In genomic region chr7:44335184-44335583, GRCh38 we compare ENCODE assay signal across 35 cellular contexts. TPM values are rescaled to one million over a fixed set of nuclear protein-coding genes. Genes with fewer than 3 reads are reported as not detected.
"Had no signal": no experiment of that assay in that cellular context is flagged by ENCODE, and none has a peak within 500 bp of the region (broad histone marks: within the 10 kb centered on the region; RNA-seq: fewer than 3 reads in every experiment).

No MANE protein-coding gene starts in this region.

- DNase-seq: activated B cell treated with CpG ODN at 0.5 μM for 24 hours; activated CD4-positive, alpha-beta memory T cell treated with anti-CD3 and anti-CD28 coated beads for 36 hours; activated CD4-positive, alpha-beta T cell treated with anti-CD3 and anti-CD28 coated beads for 4 hours; activated CD4-positive, alpha-beta T cell treated with anti-CD3 and anti-CD28 coated beads, Interleukin-2, amount 10 ng/mL, durations not matched to agents 24 days and 14 days; activated CD4-positive, alpha-beta T cell treated with anti-CD3 and anti-CD28 coated beads, Interleukin-2, amount 50 U/mL, for 1 hour; activated CD4-positive, alpha-beta T cell treated with anti-CD3 and anti-CD28 coated beads, Interleukin-2, amount 50 U/mL, for 4 hours; activated CD4-positive, CD25-positive, alpha-beta regulatory T cell treated with anti-CD3 and anti-CD28 coated beads, Interleukin-2, amount 50 U/mL, for 72 hours; activated CD8-positive, alpha-beta memory T cell treated with anti-CD3 and anti-CD28 coated beads, Interleukin-2, amount 50 U/mL, for 4 hours; activated CD8-positive, alpha-beta T cell treated with anti-CD3 and anti-CD28 coated beads for 36 hours; activated effector memory CD4-positive, alpha-beta T cell treated with Interleukin-2 at 50 U/mL for 16 hours; activated gamma-delta T cell; activated naive CD4-positive, alpha-beta T cell treated with anti-CD3 and anti-CD28 coated beads, Interleukin-2, amount 10 ng/mL, durations not matched to agents 7 days and 5 days; activated naive CD4-positive, alpha-beta T cell treated with Interleukin-2 at 50 U/mL for 16 hours; activated naive CD8-positive, alpha-beta T cell treated with anti-CD3 and anti-CD28 coated beads, Interleukin-2, amount 10 ng/mL, durations not matched to agents 7 days and 5 days; activated naive CD8-positive, alpha-beta T cell treated with anti-CD3 and anti-CD28 coated beads, Interleukin-2, amount 50 U/mL, for 24 hours; activated T-cell treated with anti-CD3 and anti-CD28 coated beads for 4 hours; activated T-cell treated with anti-CD3 and anti-CD28 coated beads, Interleukin-2, amount 50 U/mL, for 1 hour; activated T-cell treated with anti-CD3 and anti-CD28 coated beads, Interleukin-2, amount 50 U/mL, for 4 hours; activated T-cell treated with anti-CD3 and anti-CD28 coated beads, Interleukin-2, amount 50 U/mL, for 72 hours; anterior cingulate cortex; central memory CD4-positive, alpha-beta T cell; SW 1271; T-helper 1 cell; T-helper 2 cell; T-helper 9 cell had no signal

- H3K36me3 ChIP-seq: ascending aorta, cardiac muscle cell had no signal

- H3K4me1 Mint-ChIP-seq: activated CD4-positive, alpha-beta T cell treated with anti-CD3 and anti-CD28 coated beads, Interleukin-2, amount 10 ng/mL, durations not matched to agents 24 days and 14 days; activated naive CD4-positive, alpha-beta T cell treated with anti-CD3 and anti-CD28 coated beads, Interleukin-2, amount 10 ng/mL, durations not matched to agents 7 days and 5 days; activated naive CD4-positive, alpha-beta T cell treated with anti-CD3 and anti-CD28 coated beads, Interleukin-2, amount 50 U/mL, for 24 hours; activated naive CD8-positive, alpha-beta T cell treated with anti-CD3 and anti-CD28 coated beads, Interleukin-2, amount 10 ng/mL, durations not matched to agents 7 days and 5 days had no signal

- ATAC-seq: activated CD8-positive, alpha-beta T cell treated with anti-CD3 and anti-CD28 coated beads for 36 hours; activated T-cell treated with anti-CD3 and anti-CD28 coated beads, Interleukin-2, amount 50 U/mL, for 4 hours; activated T-cell treated with anti-CD3 and anti-CD28 coated beads, Interleukin-2, amount 50 U/mL, for 72 hours had no signal

- H3K27me3 ChIP-seq: ascending aorta, cardiac muscle cell had no signal

- H3K27ac Mint-ChIP-seq: activated B cell treated with CpG ODN at 0.5 μM for 24 hours; activated CD4-positive, alpha-beta memory T cell treated with anti-CD3 and anti-CD28 coated beads for 36 hours; activated CD4-positive, alpha-beta T cell treated with anti-CD3 and anti-CD28 coated beads, Interleukin-2, amount 10 ng/mL, durations not matched to agents 24 days and 14 days; activated CD8-positive, alpha-beta T cell treated with anti-CD3 and anti-CD28 coated beads for 36 hours; activated naive CD4-positive, alpha-beta T cell treated with anti-CD3 and anti-CD28 coated beads, Interleukin-2, amount 10 ng/mL, durations not matched to agents 7 days and 5 days; activated naive CD4-positive, alpha-beta T cell treated with anti-CD3 and anti-CD28 coated beads, Interleukin-2, amount 50 U/mL, for 24 hours; activated naive CD8-positive, alpha-beta T cell; activated naive CD8-positive, alpha-beta T cell treated with anti-CD3 and anti-CD28 coated beads, Interleukin-2, amount 10 ng/mL, durations not matched to agents 7 days and 5 days; activated naive CD8-positive, alpha-beta T cell treated with anti-CD3 and anti-CD28 coated beads, Interleukin-2, amount 50 U/mL, for 24 hours; activated T-cell treated with anti-CD3 and anti-CD28 coated beads, Interleukin-2, amount 50 U/mL, for 72 hours; activated T-helper 2 cell treated with anti-CD3 and anti-CD28 coated beads, Interferon-gamma antibody, Interleukin-2, Interleukin-4, amounts not matched to agents 10 μg/mL and 5 μg/mL and 100 μg/mL, durations not matched to agents 14 hours and 24 hours and 36 hours; brain; T-helper 1 cell treated with Interleukin-12 subunit alpha and Interleukin-12 subunit beta and Interleukin-4 antibody, amounts not matched to agents 30 μg/mL and 1 μg/mL, for 36 hours; T-helper 2 cell treated with Interferon-gamma antibody and Interleukin-4, amounts not matched to agents 5 μg/mL and 100 μg/mL, for 36 hours had no signal

- H3K27ac ChIP-seq: ascending aorta, cardiac muscle cell, VCaP had no signal

- H3K27me3 Mint-ChIP-seq: activated CD4-positive, alpha-beta memory T cell treated with anti-CD3 and anti-CD28 coated beads for 36 hours; activated naive CD8-positive, alpha-beta T cell had no signal

- H3K4me3 ChIP-seq: ascending aorta, cardiac muscle cell had no signal

- H3K36me3 Mint-ChIP-seq: activated CD4-positive, alpha-beta memory T cell treated with anti-CD3 and anti-CD28 coated beads for 36 hours; activated naive CD4-positive, alpha-beta T cell treated with anti-CD3 and anti-CD28 coated beads, Interleukin-2, amount 10 ng/mL, durations not matched to agents 7 days and 5 days; activated naive CD8-positive, alpha-beta T cell treated with anti-CD3 and anti-CD28 coated beads, Interleukin-2, amount 10 ng/mL, durations not matched to agents 7 days and 5 days; brain had no signal

- H3K4me3 Mint-ChIP-seq: activated B cell treated with CpG ODN at 0.5 μM for 24 hours; activated CD4-positive, alpha-beta memory T cell treated with anti-CD3 and anti-CD28 coated beads for 36 hours; activated CD4-positive, alpha-beta T cell treated with anti-CD3 and anti-CD28 coated beads, Interleukin-2, amount 10 ng/mL, durations not matched to agents 24 days and 14 days; activated CD8-positive, alpha-beta T cell treated with anti-CD3 and anti-CD28 coated beads for 36 hours; activated naive CD4-positive, alpha-beta T cell treated with anti-CD3 and anti-CD28 coated beads, Interleukin-2, amount 10 ng/mL, durations not matched to agents 7 days and 5 days; activated naive CD4-positive, alpha-beta T cell treated with anti-CD3 and anti-CD28 coated beads, Interleukin-2, amount 50 U/mL, for 24 hours; activated naive CD8-positive, alpha-beta T cell; activated naive CD8-positive, alpha-beta T cell treated with anti-CD3 and anti-CD28 coated beads, Interleukin-2, amount 10 ng/mL, durations not matched to agents 7 days and 5 days; activated naive CD8-positive, alpha-beta T cell treated with anti-CD3 and anti-CD28 coated beads, Interleukin-2, amount 50 U/mL, for 24 hours; activated T-cell treated with anti-CD3 and anti-CD28 coated beads, Interleukin-2, amount 50 U/mL, for 4 hours; activated T-cell treated with anti-CD3 and anti-CD28 coated beads, Interleukin-2, amount 50 U/mL, for 72 hours; brain; T-helper 1 cell treated with Interleukin-12 subunit alpha and Interleukin-12 subunit beta and Interleukin-4 antibody, amounts not matched to agents 30 μg/mL and 1 μg/mL, for 36 hours; T-helper 2 cell treated with Interferon-gamma antibody and Interleukin-4, amounts not matched to agents 5 μg/mL and 100 μg/mL, for 36 hours had no signal

RNA-seq across cellular contexts. Expression of gene CAMK2B, which starts 9.8 kb away (rescaled TPM):
- total RNA-seq: bronchial epithelial cell had no signal
